ENCODE assay signal across 8 cellular contexts in the genomic region with DNA sequence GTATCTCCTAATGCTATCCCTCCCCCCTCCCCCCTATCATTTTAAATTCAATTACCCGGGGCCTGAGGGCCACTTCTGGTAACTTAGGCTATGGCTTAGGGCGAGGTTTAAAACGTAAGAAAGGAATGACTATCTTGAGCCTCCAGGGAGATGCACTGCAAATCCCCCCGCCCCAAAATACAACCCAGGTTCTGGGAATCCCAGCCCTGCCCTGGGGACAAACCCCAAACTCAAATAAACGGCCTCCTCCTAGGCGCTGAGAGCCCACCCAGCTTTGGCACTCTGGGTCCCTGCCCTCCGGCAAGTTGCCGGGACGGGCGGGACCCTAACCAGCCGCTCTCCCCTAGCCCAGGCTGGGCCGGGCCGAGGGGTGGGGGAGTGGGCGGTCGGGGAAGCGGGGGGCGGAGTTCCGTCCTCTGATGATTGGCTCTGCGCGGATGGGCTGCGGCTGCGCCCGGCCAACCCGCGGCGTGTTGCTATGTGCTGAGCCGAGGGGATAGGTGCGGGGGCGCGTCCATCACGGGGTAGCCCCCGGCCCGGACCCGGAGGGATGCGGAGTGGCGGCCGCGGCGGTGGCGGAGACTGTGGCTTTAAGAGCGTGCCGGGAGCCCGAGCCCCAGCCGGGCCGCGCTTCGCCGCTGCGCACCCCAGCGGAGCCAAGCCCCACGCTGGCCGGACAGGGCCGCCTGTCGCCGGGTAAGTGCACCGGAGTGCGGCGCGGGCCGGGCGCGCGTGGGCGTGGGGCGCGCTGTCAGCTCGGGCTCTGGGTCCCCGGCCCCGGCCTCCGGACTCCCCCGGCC. TPM values are rescaled to one million over a fixed set of nuclear protein-coding genes. Genes with fewer than 3 reads are reported as not detected.
DNase-seq lines count a peak whose midpoint lies in the region; ATAC-seq and TF ChIP-seq lines count a peak whose summit lies in the region.

Gene YPEL2 (plus strand): TSS at position 527 of the 800 bp plus-strand sequence. CDS start 21,755 bp downstream, outside the sequence.

- intact Hi-C loops in ascending aorta (cut with DNase I): loop anchor here (2.0 to 5.0 kb wide), 3 partner anchors 35 to 236 kb away; partner anchors contain the start of gene DHX40
- intact Hi-C loops in right cardiac atrium (cut with DNase I): loop anchor here in 3 of 4 donors (5.0 to 10.0 kb wide), 4 partner anchors 36 to 106 kb away; no protein-coding TSS in a partner anchor
- intact Hi-C loops in psoas muscle (cut with DNase I): loop anchor here in 1 of 2 donors (2.0 to 5.0 kb wide), 2 partner anchors 36 to 105 kb away; no protein-coding TSS in a partner anchor

- H3K4me1 Mint-ChIP-seq in T-helper 2 cell treated with Interferon-gamma antibody and Interleukin-4, amounts not matched to agents 5 μg/mL and 100 μg/mL, for 36 hours (ENCODE audit: low read depth): peaks cover 51% of the 10 kb centered on the region

- peak within 1 kb of the TSS; percentile 82 for H3K27ac Mint-ChIP-seq in T-helper 2 cell treated with Interferon-gamma antibody and Interleukin-4, amounts not matched to agents 5 μg/mL and 100 μg/mL, for 36 hours

- peak within 1 kb of the TSS; percentile 86 for H3K4me3 Mint-ChIP-seq in T-helper 2 cell treated with Interferon-gamma antibody and Interleukin-4, amounts not matched to agents 5 μg/mL and 100 μg/mL, for 36 hours

- H3K4me3 ChIP-seq in ascending aorta (peak within 1 kb of the TSS; percentile 85 to 99), right cardiac atrium (ENCODE audit: low read length) (peak within 1 kb of the TSS; percentile 93), psoas muscle (peak within 1 kb of the TSS; percentile 89)

- TF ChIP-seq CTCF in ascending aorta (IDR thresholded peaks at IDR 0.05) (no peak), psoas muscle (IDR thresholded peaks at IDR 0.05) (no peak)

- H3K36me3 Mint-ChIP-seq in T-helper 2 cell treated with Interferon-gamma antibody and Interleukin-4, amounts not matched to agents 5 μg/mL and 100 μg/mL, for 36 hours (ENCODE audit: low read depth): no peaks in the 10 kb centered on the region

- whole genome bisulfite sequencing in right cardiac atrium: under 1% methylated on average over 71 of the region's 71 CpGs
- 0 to 1% (median 1%) methylated on average over 17 to 71 of the region's 71 CpGs for WGBS in psoas muscle, 3 donors

- H3K36me3 ChIP-seq in ascending aorta (no peaks in the 10 kb centered on the region), psoas muscle (ENCODE audit: insufficient read depth in 1 of 2, low read depth in 1 of 2) (no peaks in the 10 kb centered on the region)

- H3K27ac ChIP-seq in ascending aorta (peak within 1 kb of the TSS; percentile 97 to 99), right cardiac atrium (ENCODE audit: low read length) (peak within 1 kb of the TSS; percentile 96), psoas muscle (peak within 1 kb of the TSS; percentile 98)

- peaks cover 14 to 51% of the 10 kb centered on the region in 2 donors for H3K4me1 ChIP-seq in ascending aorta
- H3K4me1 ChIP-seq in right cardiac atrium (ENCODE audit: control insufficient read depth, insufficient read depth, low read length): peaks cover 15% of the 10 kb centered on the region
- peaks cover 53% of the 10 kb centered on the region for H3K4me1 ChIP-seq in psoas muscle

- H3K27me3 Mint-ChIP-seq in T-helper 2 cell treated with Interferon-gamma antibody and Interleukin-4, amounts not matched to agents 5 μg/mL and 100 μg/mL, for 36 hours (ENCODE audit: low read depth): peaks cover 14% of the 10 kb centered on the region

- ATAC-seq in GM18498 (IDR thresholded peaks at IDR 0.05; ENCODE audit: unreplicated experiment) (peak; percentile 96), HG02943 (IDR thresholded peaks at IDR 0.05; ENCODE audit: low read depth, unreplicated experiment) (peak; percentile 77), right cardiac atrium (peak; percentile 95 to 97), psoas muscle (peak; percentile 88 to 95 (median 91))

- DNase-seq in NCI-H2029 (lab: John Stamatoyannopoulos, UW): peak; percentile 78
- DNase-seq in T-helper 2 cell treated with Interferon-gamma antibody and Interleukin-4, amounts not matched to agents 5 μg/mL and 100 μg/mL, for 36 hours (ENCODE audit: low spot score): peak; percentile 90
- DNase-seq in ascending aorta (ENCODE audit: low spot score in 2 of 2): peak; percentile 87 to 97
- peak; percentile 98 to 99 (median 98) for DNase-seq in right cardiac atrium
- peak; percentile 98 for DNase-seq in psoas muscle
- DNase-seq in ureter (ENCODE audit: low spot score): peak; percentile 95

- H3K9me3 ChIP-seq in ascending aorta: no peaks in the 10 kb centered on the region
- H3K9me3 ChIP-seq in right cardiac atrium (ENCODE audit: control insufficient read depth, low read length): no peaks in the 10 kb centered on the region
- H3K9me3 ChIP-seq in psoas muscle: no peaks in the 10 kb centered on the region

- no peaks in the 10 kb centered on the region for H3K9me3 Mint-ChIP-seq in T-helper 2 cell treated with Interferon-gamma antibody and Interleukin-4, amounts not matched to agents 5 μg/mL and 100 μg/mL, for 36 hours

- H3K27me3 ChIP-seq in ascending aorta (no peaks in the 10 kb centered on the region), right cardiac atrium (ENCODE audit: control insufficient read depth, insufficient read depth) (no peaks in the 10 kb centered on the region), psoas muscle (ENCODE audit: insufficient read depth in 3 of 3, low read length in 2 of 3) (no peaks in the 10 kb centered on the region)

RNA-seq across cellular contexts. Expression of gene YPEL2, which starts in this region (rescaled TPM):
- 10.5 TPM for total RNA-seq in ascending aorta
- total RNA-seq in right cardiac atrium: 10 to 100 TPM; 14.5 to 33.9 (median 23.2) TPM
- 12.5 TPM for polyA plus RNA-seq in right cardiac atrium
- 10 to 100 TPM; 19.9 to 47.8 (median 22.3) TPM for total RNA-seq in psoas muscle
- polyA plus RNA-seq in psoas muscle: 10 to 100 TPM in 1 of 3 donors, 1 to 10 TPM in 2; 1.9 to 10.6 (median 6.9) TPM
- total RNA-seq in ureter: 29.4 TPM

Comparison
In these comparisons a context has a peak if more than half of its experiments do, and no peak if none do; other contexts are left out.
1. Peak in every context shown above with its lines: DNase-seq, ATAC-seq, H3K4me3 ChIP-seq and H3K27ac ChIP-seq.